Comparison of ENCODE assay signal across 8 cellular contexts in genomic region chr1:93908394-93909145, GRCh38. TPM values are rescaled to one million over a fixed set of nuclear protein-coding genes. Genes with fewer than 3 reads are reported as not detected.
DNase-seq lines count a peak whose midpoint lies in the region; ATAC-seq and TF ChIP-seq lines count a peak whose summit lies in the region.

No MANE protein-coding gene starts in this region.

- H3K4me3 ChIP-seq in colonic mucosa, result peak overlapping the region; percentile 79

- no peak for TF ChIP-seq CTCF in colonic mucosa (IDR thresholded peaks at IDR 0.05)

- H3K9ac ChIP-seq in colonic mucosa (ENCODE audit: low read depth in 2 of 2, low read length in 2 of 2), result peak overlapping the region; percentile 83 to 96

- H3K27ac ChIP-seq in colonic mucosa, result peak overlapping the region; percentile 86

- intact Hi-C loops in colonic mucosa (cut with DNase I), result no loop called here

- no peaks in the 10 kb centered on the region for H3K36me3 ChIP-seq in colonic mucosa

- no peaks in the 10 kb centered on the region for H3K9me3 ChIP-seq in colonic mucosa

- H3K4me1 ChIP-seq in colonic mucosa, result no peaks in the 10 kb centered on the region

- no peaks in the 10 kb centered on the region for H3K27me3 ChIP-seq in colonic mucosa

- peak; percentile 38 for ATAC-seq in GM21529 (IDR thresholded peaks at IDR 0.05; ENCODE audit: unreplicated experiment)

- DNase-seq in ELR (ENCODE audit: low read depth) (peak; percentile 58), HuH-7 (ENCODE audit: low spot score) (peak; percentile 28), colonic mucosa (peak; percentile 63), lung microvascular endothelial cell (ENCODE audit: low read depth in 2 of 2) (peak; percentile 21 to 25), NCI-H1436 treated with DMSO at 0.1 percent for 48 hours (lab: John Stamatoyannopoulos, UW) (no peak)
- DNase-seq in activated CD4-positive, CD25-positive, alpha-beta regulatory T cell treated with anti-CD3 and anti-CD28 coated beads, Interleukin-2, amount 50 U/mL, for 16 hours (ENCODE audit: low read depth, low spot score), result peak; percentile 6
- DNase-seq in stimulated activated CD8-positive, alpha-beta memory T cell treated with anti-CD3 and anti-CD28 coated beads, Interleukin-12 subunit alpha, Interleukin-12 subunit beta, amount 100 ng/mL, for 24 hours (ENCODE audit: extremely low read depth), result peak; percentile 10

RNA-seq across cellular contexts. Expression of gene GCLM, which starts 0.7 kb away (rescaled TPM):
- total RNA-seq in colonic mucosa (10 to 100 TPM; 17.7 to 19.4 TPM), lung microvascular endothelial cell (7.5 and 9.8 TPM in 2 replicates)

RNA-seq across cellular contexts. Expression of gene DNTTIP2, which starts 29.6 kb away (rescaled TPM):
- total RNA-seq in colonic mucosa (10 to 100 TPM; 36.1 to 36.4 TPM), lung microvascular endothelial cell (8.5 and 13.5 TPM in 2 replicates)
